8 cellular contexts compared by ENCODE assay signal in genomic region chr9:120477534-120478001, GRCh38.
DNase-seq lines count a peak whose midpoint lies in the region; ATAC-seq and TF ChIP-seq lines count a peak whose summit lies in the region.

No MANE protein-coding gene starts in this region.

- H3K27ac ChIP-seq in left ventricle myocardium inferior (replicated peaks): peak overlapping the region; percentile 25
- no peak overlapping the region for H3K27ac ChIP-seq in prostate gland

- H3K9me3 ChIP-seq in left ventricle myocardium inferior (replicated peaks) (no peaks in the 10 kb centered on the region), prostate gland (no peaks in the 10 kb centered on the region)

- TF ChIP-seq CTCF in GM06990 (IDR thresholded peaks at IDR 0.05; ENCODE audit: insufficient read depth, low read length, poor library complexity, severe bottlenecking) (peak; percentile 78), left ventricle myocardium inferior (IDR thresholded peaks at IDR 0.05; ENCODE audit: borderline replicate concordance) (peak; percentile 95), prostate gland (IDR thresholded peaks at IDR 0.05) (peak; percentile 59 to 87 (median 76))

- H3K4me3 ChIP-seq in GM06990 (replicated peaks; ENCODE audit: low read depth, low read length) (no peak overlapping the region), left ventricle myocardium inferior (no peak overlapping the region), prostate gland (no peak overlapping the region)

- DNase-seq in A172 (ENCODE audit: low spot score) (peak; percentile 62), GM06990 (ENCODE audit: extremely low read depth, insufficient read length) (no peak), NCI-H748 treated with DMSO at 0.1 percent for 48 hours (lab: John Stamatoyannopoulos, UW) (peak; percentile 41), anterior cingulate cortex (lab: John Stamatoyannopoulos, UW) (peak in 50 of 58 donors; percentile 2 to 70 (median 26)), left ventricle myocardium inferior (peak; percentile 53), prostate gland (ENCODE audit: low spot score) (peak; percentile 35), NCI-H1048 (lab: John Stamatoyannopoulos, UW) (no peak)

- intact Hi-C loops in left ventricle myocardium inferior (cut with micrococcal nuclease): no loop called here
- intact Hi-C loops in prostate gland (cut with DNase I): loop anchor here (5.0 to 10.0 kb wide), 2 partner anchors 513 to 920 kb away; no protein-coding TSS in a partner anchor

- H3K36me3 ChIP-seq in GM06990 (ENCODE audit: control insufficient read depth, insufficient read depth, low read length): peaks cover 4% of the 10 kb centered on the region
- peaks cover 31% of the 10 kb centered on the region for H3K36me3 ChIP-seq in left ventricle myocardium inferior
- no peaks in the 10 kb centered on the region for H3K36me3 ChIP-seq in prostate gland

- WGBS in prostate gland: 11% methylated on average over 3 of the region's 3 CpGs

- H3K4me1 ChIP-seq in left ventricle myocardium inferior (peaks cover 62% of the 10 kb centered on the region), prostate gland (replicated peaks) (no peaks in the 10 kb centered on the region)

- no peak for TF ChIP-seq POLR2A in prostate gland (IDR thresholded peaks at IDR 0.05)

- H3K27me3 ChIP-seq in GM06990 (replicated peaks; ENCODE audit: control insufficient read depth, insufficient read depth, low read length) (no peaks in the 10 kb centered on the region), left ventricle myocardium inferior (ENCODE audit: low read depth) (no peaks in the 10 kb centered on the region), prostate gland (replicated peaks; ENCODE audit: insufficient read depth) (no peaks in the 10 kb centered on the region)

- peak; percentile 83 for ATAC-seq in HG03159 (IDR thresholded peaks at IDR 0.05; ENCODE audit: unreplicated experiment)

Comparison
In these comparisons a context has a peak if more than half of its experiments do, and no peak if none do; other contexts are left out.
1. DNase-seq: peak in A172 (single experiment), NCI-H748 treated with DMSO at 0.1 percent for 48 hours (single experiment), anterior cingulate cortex (50 of 58), left ventricle myocardium inferior (single experiment) and prostate gland (single experiment); none in GM06990 (single experiment) and NCI-H1048 (single experiment).
2. Peak in every context shown above with its lines, with median percentiles within 50 percentile points of each other: CTCF ChIP-seq.